26 cellular contexts compared by ENCODE assay signal in the genomic region with DNA sequence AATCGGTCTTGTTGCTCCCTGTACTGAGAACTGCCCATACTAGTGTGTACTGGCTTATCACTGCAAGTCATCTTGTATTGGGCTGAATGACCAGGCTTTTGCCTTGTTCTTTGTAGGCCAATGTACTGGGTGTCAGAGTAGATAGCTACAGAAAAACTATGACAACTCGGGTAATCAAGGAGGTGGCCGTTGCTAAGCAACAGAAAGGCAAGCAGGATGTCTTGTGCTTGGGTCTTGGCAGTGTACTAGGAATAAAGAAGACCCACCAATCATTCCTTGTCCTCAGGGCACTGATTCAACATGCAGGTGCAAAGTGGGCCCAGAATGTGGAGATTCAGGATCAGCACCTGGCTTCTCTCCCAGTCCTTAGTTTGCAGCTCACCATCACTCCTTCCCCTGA. TPM values are rescaled to one million over a fixed set of nuclear protein-coding genes. Genes with fewer than 3 reads are reported as not detected.
"Had no signal": no experiment of that assay in that cellular context is flagged by ENCODE, and none has a peak within 500 bp of the region (broad histone marks: within the 10 kb centered on the region; RNA-seq: fewer than 3 reads in every experiment).

No MANE protein-coding gene starts in this region.

- DNase-seq: activated B cell treated with CpG ODN at 0.5 μM for 24 hours; activated CD4-positive, alpha-beta T cell treated with anti-CD3 and anti-CD28 coated beads for 36 hours; activated CD4-positive, alpha-beta T cell treated with anti-CD3 and anti-CD28 coated beads, Interleukin-2, amount 50 U/mL, for 48 hours; activated effector memory CD4-positive, alpha-beta T cell treated with Interleukin-2 at 50 U/mL for 16 hours; activated naive CD4-positive, alpha-beta T cell treated with anti-CD3 and anti-CD28 coated beads for 36 hours; activated naive CD8-positive, alpha-beta T cell treated with anti-CD3 and anti-CD28 coated beads, Interleukin-2, amount 10 ng/mL, durations not matched to agents 7 days and 5 days; activated T-cell treated with anti-CD3 and anti-CD28 coated beads, Interleukin-2, amount 50 U/mL, for 72 hours; amniotic stem cell; dermis blood vessel endothelial cell; effector CD8-positive, alpha-beta T cell; foreskin fibroblast; left lung; midbrain; natural killer cell; ovary; spleen; stimulated activated CD4-positive, alpha-beta T cell treated with anti-CD3 and anti-CD28 coated beads, Interleukin-4, amount 100 ng/mL, for 1 hour; stimulated activated naive CD4-positive, alpha-beta T cell treated with Interleukin-2 at 50 U/mL for 16 hours; T1000; upper lobe of left lung had no signal

- H3K4me3 ChIP-seq: cardiac muscle cell, left lung, lung, ovary, prostate gland, right atrium auricular region, spleen, upper lobe of left lung had no signal

- H3K27me3 ChIP-seq: cardiac muscle cell, left lung, ovary, right atrium auricular region, upper lobe of left lung had no signal

- H3K36me3 ChIP-seq: cardiac muscle cell, left lung, neutrophil, ovary, prostate gland, right atrium auricular region, spleen, upper lobe of left lung had no signal

- H3K27ac ChIP-seq: cardiac muscle cell, left lung, neutrophil, ovary, prostate gland, right atrium auricular region, spleen, upper lobe of left lung had no signal

- ATAC-seq: activated CD4-positive, alpha-beta T cell treated with anti-CD3 and anti-CD28 coated beads for 36 hours; activated T-cell treated with anti-CD3 and anti-CD28 coated beads, Interleukin-2, amount 50 U/mL, for 72 hours; left lung; natural killer cell had no signal

- H3K9me3 ChIP-seq: left lung, neutrophil, ovary, prostate gland, right atrium auricular region, spleen, upper lobe of left lung had no signal

RNA-seq across cellular contexts. Expression of gene SHISAL2B, which starts 11.9 kb away (rescaled TPM):
- polyA plus RNA-seq: fibroblast of lung, lung, spleen had no signal
